In the genomic region with DNA sequence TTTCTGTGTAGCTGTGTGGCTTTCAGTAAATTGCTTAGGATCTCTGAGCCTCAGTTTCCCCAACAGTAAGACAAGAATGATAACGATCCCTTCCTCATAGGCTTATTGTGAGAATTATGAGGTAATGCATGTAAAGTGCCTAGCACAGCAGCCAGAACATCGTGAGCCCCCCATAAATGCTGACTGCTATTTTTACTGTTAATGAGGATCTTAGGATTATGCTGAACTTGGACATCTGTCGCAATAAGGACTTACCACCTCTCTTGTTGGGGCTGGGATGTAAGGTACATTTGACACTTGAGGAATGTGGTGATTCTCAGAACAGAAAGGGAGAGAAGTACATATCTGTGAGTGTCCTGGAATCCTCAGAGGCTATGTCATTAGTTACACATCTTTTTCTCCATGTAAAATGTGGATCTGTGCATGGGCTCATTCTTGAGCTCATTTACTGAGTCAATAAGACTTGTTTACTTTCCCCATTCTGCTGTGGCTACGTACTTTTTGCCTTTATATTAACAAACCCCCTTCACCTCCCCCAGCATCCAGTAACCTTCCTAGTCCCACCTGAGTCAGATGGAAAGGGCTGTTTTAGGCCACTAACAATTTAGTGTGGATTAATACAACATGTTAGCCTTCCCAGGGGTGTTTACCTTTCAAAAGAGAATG, we compare ENCODE assay signal across 23 cellular contexts.
"Had no signal": no experiment of that assay in that cellular context is flagged by ENCODE, and none has a peak within 500 bp of the region (broad histone marks: within the 10 kb centered on the region; RNA-seq: fewer than 3 reads in every experiment).

No MANE protein-coding gene starts in this region.

- H3K27ac ChIP-seq: colonic mucosa, dorsolateral prefrontal cortex, esophagus muscularis mucosa, right lobe of liver, tibial artery had no signal

- H3K27me3 ChIP-seq: breast epithelium, colonic mucosa, esophagus muscularis mucosa, right lobe of liver, tibial artery had no signal

- ATAC-seq: activated T-cell treated with anti-CD3 and anti-CD28 coated beads, Interleukin-2, amount 50 U/mL, for 72 hours; effector memory CD8-positive, alpha-beta T cell; left cardiac atrium; stimulated activated naive CD8-positive, alpha-beta T cell treated with anti-CD3 and anti-CD28 coated beads, Interleukin-15, amount 100 ng/mL, for 72 hours had no signal

- DNase-seq: activated CD4-positive, alpha-beta memory T cell treated with anti-CD3 and anti-CD28 coated beads, Interleukin-2, amount 10 ng/mL, durations not matched to agents 7 days and 5 days; activated CD4-positive, alpha-beta T cell treated with anti-CD3 and anti-CD28 coated beads for 48 hours; activated effector memory CD4-positive, alpha-beta T cell treated with Interleukin-2 at 50 U/mL for 16 hours; activated naive CD4-positive, alpha-beta T cell treated with anti-CD3 and anti-CD28 coated beads for 36 hours; activated naive CD8-positive, alpha-beta T cell treated with anti-CD3 and anti-CD28 coated beads, Interleukin-2, amount 10 ng/mL, durations not matched to agents 7 days and 5 days; activated T-cell treated with anti-CD3 and anti-CD28 coated beads, Interleukin-2, amount 50 U/mL, for 72 hours; amniotic stem cell; colonic mucosa; dorsolateral prefrontal cortex; effector memory CD8-positive, alpha-beta T cell; hypothalamus; left cardiac atrium; nephron progenitor cell; nucleus accumbens; right lobe of liver; stimulated activated CD4-positive, alpha-beta T cell treated with anti-CD3 and anti-CD28 coated beads, Interleukin-1b, Interleukin-23, amount 100 ng/mL, for 48 hours; stimulated activated naive CD8-positive, alpha-beta T cell treated with anti-CD3 and anti-CD28 coated beads, Interleukin-15, amount 100 ng/mL, for 72 hours; tibial artery had no signal

- H3K9me3 ChIP-seq: breast epithelium, colonic mucosa, esophagus muscularis mucosa, right lobe of liver, tibial artery had no signal

- H3K4me3 ChIP-seq: breast epithelium, colonic mucosa, dorsolateral prefrontal cortex, esophagus muscularis mucosa, right lobe of liver, skin epidermis, tibial artery had no signal

- FAIRE-seq: endothelial cell of umbilical vein, frontal cortex had no signal

- H3K4me1 ChIP-seq: breast epithelium, colonic mucosa, tibial artery had no signal

- H3K36me3 ChIP-seq: breast epithelium, colonic mucosa, esophagus muscularis mucosa, right lobe of liver, tibial artery had no signal
